Comparison of ENCODE assay signal across 1 cellular context in the genomic region with DNA sequence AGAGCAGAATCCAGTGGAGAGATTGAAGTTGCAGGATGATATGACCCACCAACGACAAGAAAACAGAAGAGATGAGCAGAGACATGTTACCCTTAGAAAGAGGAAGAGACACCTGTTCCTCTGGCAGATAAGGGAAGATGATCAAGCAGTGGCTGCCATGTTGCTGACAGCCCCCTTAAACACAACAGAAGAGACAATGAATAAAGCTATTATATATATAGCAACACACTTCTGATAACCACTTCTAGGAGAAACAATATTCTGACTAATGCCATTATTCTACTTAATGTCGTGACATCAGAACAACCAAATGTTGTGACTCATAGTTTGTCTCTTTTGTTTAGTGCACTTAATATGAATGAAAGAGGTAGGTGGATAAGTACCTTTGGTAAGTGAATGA.
TF ChIP-seq lines count a peak whose summit lies in the region.

No MANE protein-coding gene starts in this region.

TF ChIP-seq in GM12878, 131 proteins besides CTCF, POLR2A, EP300 and RAD21:
- TF ChIP-seq, protein P1, sequence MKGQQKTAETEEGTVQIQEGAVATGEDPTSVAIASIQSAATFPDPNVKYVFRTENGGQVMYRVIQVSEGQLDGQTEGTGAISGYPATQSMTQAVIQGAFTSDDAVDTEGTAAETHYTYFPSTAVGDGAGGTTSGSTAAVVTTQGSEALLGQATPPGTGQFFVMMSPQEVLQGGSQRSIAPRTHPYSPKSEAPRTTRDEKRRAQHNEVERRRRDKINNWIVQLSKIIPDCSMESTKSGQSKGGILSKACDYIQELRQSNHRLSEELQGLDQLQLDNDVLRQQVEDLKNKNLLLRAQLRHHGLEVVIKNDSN (IDR thresholded peaks at IDR 0.05; ENCODE audit: borderline replicate concordance, extremely low read length, insufficient read depth, low read depth, low read length) = no peak
- 0 out of 2 replicates have a peak, but pooled peaks have one; percentile 25 for TF ChIP-seq SPI1 (IDR thresholded peaks at IDR 0.05; ENCODE audit: borderline replicate concordance, insufficient read depth, low read depth, low read length)
- TF ChIP-seq TBL1XR1 (IDR thresholded peaks at IDR 0.05; ENCODE audit: low read depth, low read length) = no peak
